In the genomic region with DNA sequence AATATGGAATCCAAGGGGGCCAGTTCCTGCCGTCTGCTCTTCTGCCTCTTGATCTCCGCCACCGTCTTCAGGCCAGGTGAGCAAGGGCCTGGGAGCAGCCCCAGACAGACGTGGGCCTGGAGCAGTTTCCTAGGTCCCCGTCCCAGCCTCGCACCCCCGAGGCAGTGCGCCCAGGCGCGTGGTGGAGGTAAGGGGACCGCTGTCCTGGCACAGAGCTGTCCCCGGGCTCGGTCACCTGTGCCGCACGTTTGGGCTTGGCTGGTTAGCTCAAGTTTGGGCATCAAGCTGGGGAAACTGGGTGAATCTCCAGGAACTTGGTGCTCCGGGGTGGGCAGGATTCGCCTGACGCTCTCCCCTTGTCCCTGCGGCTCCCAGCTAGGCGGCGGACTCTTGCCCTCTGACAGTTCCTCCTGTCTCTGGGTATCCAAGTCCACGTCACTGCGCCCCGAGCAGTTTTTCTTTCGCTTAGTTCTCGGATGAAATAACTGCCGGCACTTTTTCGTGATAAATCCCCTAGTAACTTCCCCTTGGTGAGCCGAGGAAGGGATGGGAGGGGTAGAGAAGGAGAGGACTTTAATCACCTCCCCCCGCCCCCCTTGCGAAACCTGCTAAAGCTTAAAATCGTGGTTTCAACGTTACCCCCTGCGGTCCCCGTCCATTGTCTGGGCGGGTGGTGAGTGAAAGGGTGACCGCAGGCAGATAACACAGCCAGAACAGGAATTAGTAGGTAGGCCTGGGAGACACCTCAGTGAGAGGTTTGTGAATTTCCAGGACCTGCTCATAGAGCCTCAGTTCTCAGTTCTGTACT, we compare ENCODE assay signal across 8 cellular contexts. TPM values are rescaled to one million over a fixed set of nuclear protein-coding genes. Genes with fewer than 3 reads are reported as not detected.
A peak's percentile ranks its signal among the peaks of the same experiment; 100 is the strongest.
DNase-seq lines count a peak whose midpoint lies in the region; ATAC-seq lines count a peak whose summit lies in the region.

No MANE protein-coding gene starts in this region.

- H3K27me3 Mint-ChIP-seq in T-helper 2 cell treated with Interferon-gamma antibody and Interleukin-4, amounts not matched to agents 5 μg/mL and 100 μg/mL, for 36 hours (ENCODE audit: low read depth): peaks cover 31% of the 10 kb centered on the region

- peak; percentile 28 for ATAC-seq in GM21723 (IDR thresholded peaks at IDR 0.05; ENCODE audit: unreplicated experiment)

- peak; percentile 9 for DNase-seq in G401 (ENCODE audit: low spot score)
- DNase-seq in Kasumi-1 (lab: John Stamatoyannopoulos, UW): peak; percentile 60 to 62
- DNase-seq in T-helper 2 cell treated with Interferon-gamma antibody and Interleukin-4, amounts not matched to agents 5 μg/mL and 100 μg/mL, for 36 hours (ENCODE audit: low spot score): peak; percentile 89
- peak in 54 of 58 donors; percentile 14 to 80 (median 59) for DNase-seq in anterior cingulate cortex (lab: John Stamatoyannopoulos, UW)
- peak; percentile 67 to 70 for DNase-seq in hippocampal formation (lab: John Stamatoyannopoulos, UW)
- peak; percentile 73 for DNase-seq in renal cortical epithelial cell (ENCODE audit: low read depth)
- DNase-seq in SHP77 treated with DMSO at 0.1 percent for 48 hours (lab: John Stamatoyannopoulos, UW): no peak

- no peaks in the 10 kb centered on the region for H3K36me3 Mint-ChIP-seq in T-helper 2 cell treated with Interferon-gamma antibody and Interleukin-4, amounts not matched to agents 5 μg/mL and 100 μg/mL, for 36 hours (ENCODE audit: low read depth)

- peak overlapping the region; percentile 96 for H3K27ac Mint-ChIP-seq in T-helper 2 cell treated with Interferon-gamma antibody and Interleukin-4, amounts not matched to agents 5 μg/mL and 100 μg/mL, for 36 hours

- H3K9me3 Mint-ChIP-seq in T-helper 2 cell treated with Interferon-gamma antibody and Interleukin-4, amounts not matched to agents 5 μg/mL and 100 μg/mL, for 36 hours: no peaks in the 10 kb centered on the region

- in situ Hi-C loops in G401 (cut with HindIII; ENCODE audit: low sequenced_read_pairs): no loop called here

- peaks cover 37% of the 10 kb centered on the region for H3K4me1 Mint-ChIP-seq in T-helper 2 cell treated with Interferon-gamma antibody and Interleukin-4, amounts not matched to agents 5 μg/mL and 100 μg/mL, for 36 hours (ENCODE audit: low read depth)

- H3K4me3 Mint-ChIP-seq in T-helper 2 cell treated with Interferon-gamma antibody and Interleukin-4, amounts not matched to agents 5 μg/mL and 100 μg/mL, for 36 hours: peak overlapping the region; percentile 94

RNA-seq across cellular contexts. Expression of gene ALCAM, which starts 0.9 kb away (rescaled TPM):
- total RNA-seq in G401 (2014; rRNA removed; shearing (Covaris generic)): 0.24 and 0.49 TPM in 2 replicates
- total RNA-seq in renal cortical epithelial cell: 379 and 447 TPM in 2 replicates

Comparison
In these comparisons a context has a peak if more than half of its experiments do, and no peak if none do; other contexts are left out.
1. RNA of gene ALCAM, which starts 0.9 kb away (total RNA-seq): 379 to 447 TPM in renal cortical epithelial cell; 0.24 to 0.49 TPM in G401; every median in the first group is over 100 times any median in the second.